1 cellular context compared by ENCODE assay signal in genomic region chr1:1122078-1122811, GRCh38.
A peak's percentile ranks its signal among the peaks of the same experiment; 100 is the strongest.
TF ChIP-seq lines count a peak whose summit lies in the region.

No MANE protein-coding gene starts in this region.

TF ChIP-seq in K562, 482 proteins besides CTCF, POLR2A, EP300 and RAD21 (continued from another document and continues in another):
- TF ChIP-seq ZBTB26 (CRISPR knock-in tag; IDR thresholded peaks at IDR 0.05): no peak
- TF ChIP-seq ZNF232 (CRISPR knock-in tag; IDR thresholded peaks at IDR 0.05): no peak
- TF ChIP-seq ATF3 (IDR thresholded peaks at IDR 0.05): no peak
- no peak for TF ChIP-seq ATF3 (CRISPR knock-in tag; conservative IDR thresholded peaks at IDR 0.05)
- no peak for TF ChIP-seq YBX1 (IDR thresholded peaks at IDR 0.05)
- no peak for TF ChIP-seq DLX4 (CRISPR knock-in tag; IDR thresholded peaks at IDR 0.05)
- no peak for TF ChIP-seq ARHGAP35 (IDR thresholded peaks at IDR 0.05; ENCODE audit: partially characterized antibody)
- TF ChIP-seq ARID4B (CRISPR knock-in tag; IDR thresholded peaks at IDR 0.05): no peak
- TF ChIP-seq SNIP1 (IDR thresholded peaks at IDR 0.05; ENCODE audit: low read depth): no peak
- TF ChIP-seq E2F6 (IDR thresholded peaks at IDR 0.05; ENCODE audit: borderline replicate concordance in 1 of 2, extremely low read depth in 1 of 2, insufficient read depth in 1 of 2, insufficient read length in 1 of 2, low read depth in 1 of 2, low read length in 1 of 2, poor library complexity in 1 of 2, severe bottlenecking in 1 of 2): peak in 1 of 2 experiments; percentile 15
- 0 out of 2 replicates have a peak, but pooled peaks have one; percentile 40 for TF ChIP-seq SMAD3 (CRISPR knock-in tag; conservative IDR thresholded peaks at IDR 0.05)
- 0 out of 2 replicates have a peak, but pooled peaks have one; percentile 30 for TF ChIP-seq GATAD2A (IDR thresholded peaks at IDR 0.05)
- no peak for TF ChIP-seq EWSR1 (IDR thresholded peaks at IDR 0.05; ENCODE audit: borderline replicate concordance, low read depth, partially characterized antibody)
- TF ChIP-seq PHF8 (IDR thresholded peaks at IDR 0.05; ENCODE audit: borderline replicate concordance, low read length): no peak
- no peak for TF ChIP-seq NFIX (CRISPR knock-in tag; IDR thresholded peaks at IDR 0.05; ENCODE audit: low read depth)
- TF ChIP-seq HMG20A (CRISPR knock-in tag; conservative IDR thresholded peaks at IDR 0.05): no peak
- TF ChIP-seq ZNF253 (CRISPR knock-in tag; conservative IDR thresholded peaks at IDR 0.05): no peak
- no peak for TF ChIP-seq ZNF551 (CRISPR knock-in tag; IDR thresholded peaks at IDR 0.05)
- no peak for TF ChIP-seq DMBX1 (CRISPR knock-in tag; IDR thresholded peaks at IDR 0.05; ENCODE audit: borderline replicate concordance)
- TF ChIP-seq NCOA6 (IDR thresholded peaks at IDR 0.05): no peak
- no peak for TF ChIP-seq SAFB2 (IDR thresholded peaks at IDR 0.05; ENCODE audit: borderline replicate concordance, low read depth, low read length, severe bottlenecking)
- no peak for TF ChIP-seq PTRF (tag; IDR thresholded peaks at IDR 0.05)
- no peak for TF ChIP-seq ZNF444 (CRISPR knock-in tag; IDR thresholded peaks at IDR 0.05)
- TF ChIP-seq TAF15 (IDR thresholded peaks at IDR 0.05; ENCODE audit: low read depth, low read length): no peak
- TF ChIP-seq RUNX1 (IDR thresholded peaks at IDR 0.05; ENCODE audit: low read depth): no peak
- no peak for TF ChIP-seq ZNF512 (tag; IDR thresholded peaks at IDR 0.05)
- TF ChIP-seq GTF2A2 (tag; IDR thresholded peaks at IDR 0.05): no peak
- TF ChIP-seq TEAD2 (tag; IDR thresholded peaks at IDR 0.05): no peak
- TF ChIP-seq CTBP1 (IDR thresholded peaks at IDR 0.05; ENCODE audit: borderline replicate concordance): peak; percentile 79; the same call in 1 of the 2 replicates
- no peak for TF ChIP-seq FOXO4 (CRISPR knock-in tag; IDR thresholded peaks at IDR 0.05)
- peak; percentile 45 to 64; a peak in 2 of 4 replicates for TF ChIP-seq MAZ (CRISPR knock-in tag; conservative IDR thresholded peaks at IDR 0.05 in 1 of 2, IDR thresholded peaks at IDR 0.05 in 1 of 2)
- no peak for TF ChIP-seq RBM14 (IDR thresholded peaks at IDR 0.05; ENCODE audit: borderline replicate concordance, insufficient read depth, low read depth, low read length)
- TF ChIP-seq E2F1 (CRISPR knock-in tag; IDR thresholded peaks at IDR 0.05): no peak
- TF ChIP-seq HNRNPUL1 (IDR thresholded peaks at IDR 0.05; ENCODE audit: low read length): no peak
- no peak for TF ChIP-seq ZNF324 (CRISPR knock-in tag; IDR thresholded peaks at IDR 0.05)
- no peak for TF ChIP-seq FOXM1 (IDR thresholded peaks at IDR 0.05; ENCODE audit: low read depth)
- TF ChIP-seq FOXM1 (CRISPR knock-in tag; IDR thresholded peaks at IDR 0.05; ENCODE audit: low read depth): no peak
- TF ChIP-seq ARID3B (CRISPR knock-in tag; IDR thresholded peaks at IDR 0.05; ENCODE audit: borderline replicate concordance): no peak
- no peak for TF ChIP-seq POLR2H (tag; IDR thresholded peaks at IDR 0.05; ENCODE audit: low read depth)
- no peak for TF ChIP-seq ATF2 (CRISPR knock-in tag; IDR thresholded peaks at IDR 0.05)
- 0 out of 4 replicates have a peak, but pooled peaks of 1 of the 2 experiments have one; percentile 19 for TF ChIP-seq TEAD1 (CRISPR knock-in tag; IDR thresholded peaks at IDR 0.05)
- TF ChIP-seq PTBP1 (IDR thresholded peaks at IDR 0.05; ENCODE audit: low read depth, low read length): no peak
- TF ChIP-seq MAFF (IDR thresholded peaks at IDR 0.05; ENCODE audit: low read length): no peak
- no peak for TF ChIP-seq STAT6 (CRISPR knock-in tag; IDR thresholded peaks at IDR 0.05)
